ENCODE assay signal across 38 cellular contexts in the genomic region with DNA sequence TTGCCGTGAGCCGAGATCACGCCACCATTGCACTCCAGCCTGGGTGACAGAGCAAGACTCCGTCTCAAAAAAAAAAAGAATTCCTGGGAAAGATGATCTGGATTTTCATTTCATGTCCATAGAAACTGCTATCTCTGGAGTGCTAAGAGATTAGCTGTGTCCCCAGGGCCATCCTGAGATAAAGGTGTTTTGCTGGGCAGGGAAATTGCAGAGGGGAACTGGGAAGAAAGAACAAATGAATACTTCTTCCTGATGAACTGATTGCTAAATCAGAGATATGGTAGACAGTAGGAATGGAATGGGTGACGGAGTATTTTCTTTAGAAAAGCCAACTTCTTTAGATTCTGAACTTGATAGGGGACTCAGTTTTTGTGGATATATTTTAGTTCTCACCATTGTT.
"Had no signal": no experiment of that assay in that cellular context is flagged by ENCODE, and none has a peak within 500 bp of the region (broad histone marks: within the 10 kb centered on the region; RNA-seq: fewer than 3 reads in every experiment).

No MANE protein-coding gene starts in this region.

- H3K9me3 ChIP-seq: adrenal gland, body of pancreas, breast epithelium had no signal

- H3K4me1 Mint-ChIP-seq: activated naive CD4-positive, alpha-beta T cell treated with anti-CD3 and anti-CD28 coated beads, Interleukin-2, amount 10 ng/mL, durations not matched to agents 7 days and 5 days; activated naive CD4-positive, alpha-beta T cell treated with anti-CD3 and anti-CD28 coated beads, Interleukin-2, amount 50 U/mL, for 24 hours; activated naive CD8-positive, alpha-beta T cell treated with anti-CD3 and anti-CD28 coated beads, Interleukin-2, amount 10 ng/mL, durations not matched to agents 7 days and 5 days; activated T-helper 17 cell treated with anti-CD3 and anti-CD28 coated beads, Interleukin-2, amount 50 U/mL, for 72 hours; brain; central memory CD8-positive, alpha-beta T cell had no signal

- H3K27me3 ChIP-seq: adrenal gland, body of pancreas, brain microvascular endothelial cell, breast epithelium, cardiac muscle cell had no signal

- H3K4me1 ChIP-seq: adrenal gland, body of pancreas, breast epithelium had no signal

- H3K9me3 Mint-ChIP-seq: activated naive CD4-positive, alpha-beta T cell treated with anti-CD3 and anti-CD28 coated beads for 36 hours; activated naive CD4-positive, alpha-beta T cell treated with anti-CD3 and anti-CD28 coated beads, Interleukin-2, amount 10 ng/mL, durations not matched to agents 7 days and 5 days; activated naive CD4-positive, alpha-beta T cell treated with anti-CD3 and anti-CD28 coated beads, Interleukin-2, amount 50 U/mL, for 24 hours; activated naive CD4-positive, alpha-beta T cell treated with anti-CD3 and anti-CD28 coated beads, Interleukin-2, amount 50 U/mL, for 72 hours; activated naive CD8-positive, alpha-beta T cell treated with anti-CD3 and anti-CD28 coated beads, Interleukin-2, amount 10 ng/mL, durations not matched to agents 7 days and 5 days; activated T-cell treated with anti-CD3 and anti-CD28 coated beads, Interleukin-2, amount 50 U/mL, for 24 hours; activated T-cell treated with anti-CD3 and anti-CD28 coated beads, Interleukin-2, amount 50 U/mL, for 4 hours; activated T-cell treated with anti-CD3 and anti-CD28 coated beads, Interleukin-2, amount 50 U/mL, for 72 hours; activated T-helper 1 cell treated with anti-CD3 and anti-CD28 coated beads, Interleukin-12 subunit alpha, Interleukin-12 subunit beta, Interleukin-2, Interleukin-4 antibody, amounts not matched to agents 30 ng/mL and 10 ng/mL and 1 ng/mL, durations not matched to agents 14 hours and 24 hours and 36 hours; activated T-helper 17 cell treated with anti-CD3 and anti-CD28 coated beads, Interleukin-2, amount 50 U/mL, for 72 hours; activated T-helper 2 cell treated with anti-CD3 and anti-CD28 coated beads, Interferon-gamma antibody, Interleukin-2, Interleukin-4, amounts not matched to agents 10 μg/mL and 5 μg/mL and 100 μg/mL, durations not matched to agents 14 hours and 24 hours and 36 hours; central memory CD8-positive, alpha-beta T cell had no signal

- DNase-seq: activated effector memory CD4-positive, alpha-beta T cell treated with anti-CD3 and anti-CD28 coated beads, Interleukin-2, amount 50 U/mL, for 16 hours; activated effector memory CD4-positive, alpha-beta T cell treated with Interleukin-2 at 50 U/mL for 16 hours; activated gamma-delta T cell; activated gamma-delta T cell treated with Interleukin-2 at 50 U/mL for 16 hours; activated naive CD4-positive, alpha-beta T cell; activated naive CD4-positive, alpha-beta T cell treated with anti-CD3 and anti-CD28 coated beads for 36 hours; activated naive CD4-positive, alpha-beta T cell treated with anti-CD3 and anti-CD28 coated beads, Interleukin-2, amount 10 ng/mL, durations not matched to agents 7 days and 5 days; activated naive CD4-positive, alpha-beta T cell treated with anti-CD3 and anti-CD28 coated beads, Interleukin-2, amount 50 U/mL, for 16 hours; activated naive CD4-positive, alpha-beta T cell treated with Interleukin-2 at 50 U/mL for 16 hours; activated naive CD8-positive, alpha-beta T cell treated with anti-CD3 and anti-CD28 coated beads, Interleukin-2, amount 10 ng/mL, durations not matched to agents 7 days and 5 days; activated T-cell treated with anti-CD3 and anti-CD28 coated beads for 4 hours; activated T-cell treated with anti-CD3 and anti-CD28 coated beads, Interleukin-2, amount 50 U/mL, for 1 hour; activated T-cell treated with anti-CD3 and anti-CD28 coated beads, Interleukin-2, amount 50 U/mL, for 24 hours; activated T-cell treated with anti-CD3 and anti-CD28 coated beads, Interleukin-2, amount 50 U/mL, for 4 hours; activated T-cell treated with anti-CD3 and anti-CD28 coated beads, Interleukin-2, amount 50 U/mL, for 48 hours; activated T-cell treated with anti-CD3 and anti-CD28 coated beads, Interleukin-2, amount 50 U/mL, for 72 hours; adrenal gland; amniotic stem cell; amygdala; anterior cingulate cortex; aorta; body of pancreas; brain microvascular endothelial cell; caudate nucleus; central memory CD4-positive, alpha-beta T cell; cerebellar nuclear complex had no signal

- H3K4me3 ChIP-seq: adrenal gland, body of pancreas, breast epithelium, cardiac muscle cell had no signal

- H3K27ac Mint-ChIP-seq: activated naive CD4-positive, alpha-beta T cell treated with anti-CD3 and anti-CD28 coated beads for 36 hours; activated naive CD4-positive, alpha-beta T cell treated with anti-CD3 and anti-CD28 coated beads, Interleukin-2, amount 10 ng/mL, durations not matched to agents 7 days and 5 days; activated naive CD4-positive, alpha-beta T cell treated with anti-CD3 and anti-CD28 coated beads, Interleukin-2, amount 50 U/mL, for 24 hours; activated naive CD4-positive, alpha-beta T cell treated with anti-CD3 and anti-CD28 coated beads, Interleukin-2, amount 50 U/mL, for 72 hours; activated naive CD8-positive, alpha-beta T cell; activated naive CD8-positive, alpha-beta T cell treated with anti-CD3 and anti-CD28 coated beads, Interleukin-2, amount 10 ng/mL, durations not matched to agents 7 days and 5 days; activated T-cell treated with anti-CD3 and anti-CD28 coated beads, Interleukin-2, amount 50 U/mL, for 24 hours; activated T-cell treated with anti-CD3 and anti-CD28 coated beads, Interleukin-2, amount 50 U/mL, for 72 hours; activated T-helper 1 cell treated with anti-CD3 and anti-CD28 coated beads, Interleukin-12 subunit alpha, Interleukin-12 subunit beta, Interleukin-2, Interleukin-4 antibody, amounts not matched to agents 30 ng/mL and 10 ng/mL and 1 ng/mL, durations not matched to agents 14 hours and 24 hours and 36 hours; activated T-helper 17 cell treated with anti-CD3 and anti-CD28 coated beads, Interleukin-2, amount 50 U/mL, for 72 hours; activated T-helper 2 cell treated with anti-CD3 and anti-CD28 coated beads, Interferon-gamma antibody, Interleukin-2, Interleukin-4, amounts not matched to agents 10 μg/mL and 5 μg/mL and 100 μg/mL, durations not matched to agents 14 hours and 24 hours and 36 hours; brain had no signal

- H3K27me3 Mint-ChIP-seq: activated naive CD4-positive, alpha-beta T cell treated with anti-CD3 and anti-CD28 coated beads, Interleukin-2, amount 10 ng/mL, durations not matched to agents 7 days and 5 days; activated naive CD4-positive, alpha-beta T cell treated with anti-CD3 and anti-CD28 coated beads, Interleukin-2, amount 50 U/mL, for 24 hours; activated naive CD8-positive, alpha-beta T cell; activated naive CD8-positive, alpha-beta T cell treated with anti-CD3 and anti-CD28 coated beads, Interleukin-2, amount 10 ng/mL, durations not matched to agents 7 days and 5 days; activated T-cell treated with anti-CD3 and anti-CD28 coated beads, Interleukin-2, amount 50 U/mL, for 24 hours; activated T-helper 17 cell treated with anti-CD3 and anti-CD28 coated beads, Interleukin-2, amount 50 U/mL, for 72 hours; central memory CD8-positive, alpha-beta T cell had no signal

- FAIRE-seq: astrocyte, bronchial epithelial cell had no signal

- ATAC-seq: activated naive CD4-positive, alpha-beta T cell treated with anti-CD3 and anti-CD28 coated beads, Interleukin-2, amount 50 U/mL, for 72 hours; activated T-cell treated with anti-CD3 and anti-CD28 coated beads, Interleukin-2, amount 50 U/mL, for 4 hours; activated T-cell treated with anti-CD3 and anti-CD28 coated beads, Interleukin-2, amount 50 U/mL, for 72 hours; activated T-helper 17 cell treated with anti-CD3 and anti-CD28 coated beads, Interleukin-2, amount 50 U/mL, for 72 hours; body of pancreas had no signal

- H3K4me3 Mint-ChIP-seq: activated naive CD4-positive, alpha-beta T cell treated with anti-CD3 and anti-CD28 coated beads for 36 hours; activated naive CD4-positive, alpha-beta T cell treated with anti-CD3 and anti-CD28 coated beads, Interleukin-2, amount 10 ng/mL, durations not matched to agents 7 days and 5 days; activated naive CD4-positive, alpha-beta T cell treated with anti-CD3 and anti-CD28 coated beads, Interleukin-2, amount 50 U/mL, for 24 hours; activated naive CD8-positive, alpha-beta T cell; activated naive CD8-positive, alpha-beta T cell treated with anti-CD3 and anti-CD28 coated beads, Interleukin-2, amount 10 ng/mL, durations not matched to agents 7 days and 5 days; activated T-cell treated with anti-CD3 and anti-CD28 coated beads, Interleukin-2, amount 50 U/mL, for 24 hours; activated T-cell treated with anti-CD3 and anti-CD28 coated beads, Interleukin-2, amount 50 U/mL, for 4 hours; activated T-cell treated with anti-CD3 and anti-CD28 coated beads, Interleukin-2, amount 50 U/mL, for 72 hours; activated T-helper 1 cell treated with anti-CD3 and anti-CD28 coated beads, Interleukin-12 subunit alpha, Interleukin-12 subunit beta, Interleukin-2, Interleukin-4 antibody, amounts not matched to agents 30 ng/mL and 10 ng/mL and 1 ng/mL, durations not matched to agents 14 hours and 24 hours and 36 hours; activated T-helper 17 cell treated with anti-CD3 and anti-CD28 coated beads, Interleukin-2, amount 50 U/mL, for 72 hours; brain; central memory CD8-positive, alpha-beta T cell had no signal

- H3K27ac ChIP-seq: adrenal gland, body of pancreas, brain microvascular endothelial cell, breast epithelium, cardiac muscle cell had no signal

- H3K36me3 ChIP-seq: adrenal gland, brain microvascular endothelial cell, breast epithelium, cardiac muscle cell had no signal
